16 cellular contexts compared by ENCODE assay signal in the genomic region with DNA sequence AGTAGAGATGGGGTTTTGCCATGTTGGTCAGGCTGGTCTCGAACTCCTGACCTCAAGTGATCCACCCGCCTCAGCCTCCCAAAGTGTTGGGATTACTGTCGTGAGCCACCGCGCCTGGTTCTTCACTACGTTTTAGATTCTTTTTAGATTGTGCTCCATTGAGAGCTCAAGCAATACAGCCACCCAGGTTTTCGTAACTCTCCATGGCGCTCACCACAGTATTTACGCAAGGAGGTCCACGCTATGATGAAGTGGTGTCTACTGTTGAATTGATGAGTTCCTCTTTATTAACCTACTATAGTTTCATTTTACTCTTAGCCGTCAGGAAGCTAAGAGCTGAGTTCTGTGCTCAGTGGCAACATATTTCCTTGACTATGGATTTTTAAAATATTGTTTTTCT. TPM values are rescaled to one million over a fixed set of nuclear protein-coding genes. Genes with fewer than 3 reads are reported as not detected.
DNase-seq lines count a peak whose midpoint lies in the region; ATAC-seq and TF ChIP-seq lines count a peak whose summit lies in the region.
"Had no signal": no experiment of that assay in that cellular context is flagged by ENCODE, and none has a peak within 500 bp of the region (broad histone marks: within the 10 kb centered on the region; RNA-seq: fewer than 3 reads in every experiment).

No MANE protein-coding gene starts in this region.

- peaks cover 26 to 31% (median 28%) of the 10 kb centered on the region in 3 donors for H3K4me1 Mint-ChIP-seq in T-cell

- no peaks in the 10 kb centered on the region for H3K36me3 ChIP-seq in lower lobe of right lung
- H3K36me3 ChIP-seq in stomach smooth muscle (ENCODE audit: control insufficient read depth in 2 of 2, insufficient read depth in 2 of 2, low read length in 2 of 2), result no peaks in the 10 kb centered on the region
- no peaks in the 10 kb centered on the region for H3K36me3 ChIP-seq in brain microvascular endothelial cell (replicated peaks)

- H3K4me1 ChIP-seq in lower lobe of right lung (peaks cover 27% of the 10 kb centered on the region), stomach smooth muscle (ENCODE audit: control insufficient read depth, insufficient read depth, low read length) (peaks cover 20% of the 10 kb centered on the region)

- ATAC-seq in T-cell (replicated peaks in 1 of 4) (no peak), lower lobe of right lung (no peak), HG03280 (IDR thresholded peaks at IDR 0.05; ENCODE audit: unreplicated experiment) (no peak)
- no peak for ATAC-seq in activated CD4-positive, CD25-positive, alpha-beta regulatory T cell treated with anti-CD3 and anti-CD28 coated beads, Interleukin-2, amount 50 U/mL, for 24 hours
- ATAC-seq: activated CD8-positive, alpha-beta memory T cell treated with anti-CD3 and anti-CD28 coated beads, Interleukin-2, amount 10 ng/mL, durations not matched to agents 7 days and 5 days; activated naive CD8-positive, alpha-beta T cell treated with anti-CD3 and anti-CD28 coated beads, Interleukin-2, amount 50 U/mL, for 24 hours; esophagus mucosa; GM23338 had no signal

- H3K9me3 ChIP-seq in lower lobe of right lung (no peaks in the 10 kb centered on the region), stomach smooth muscle (ENCODE audit: control insufficient read depth in 2 of 2, low read length in 2 of 2) (no peaks in the 10 kb centered on the region)
- H3K9me3 ChIP-seq: Caco-2, SJCRH30 had no signal

- H3K27ac ChIP-seq in lower lobe of right lung (no peak overlapping the region), stomach smooth muscle (ENCODE audit: low read length) (peak overlapping the region; percentile 98), brain microvascular endothelial cell (no peak overlapping the region)
- H3K27ac ChIP-seq: SJCRH30 had no signal

- no peaks in the 10 kb centered on the region for H3K9me3 Mint-ChIP-seq in T-cell
- H3K9me3 Mint-ChIP-seq: activated naive CD8-positive, alpha-beta T cell treated with anti-CD3 and anti-CD28 coated beads, Interleukin-2, amount 50 U/mL, for 24 hours; GM23338 had no signal

- peak; percentile 38 for DNase-seq in activated CD8-positive, alpha-beta memory T cell treated with anti-CD3 and anti-CD28 coated beads, Interleukin-2, amount 50 U/mL, for 48 hours
- DNase-seq in activated CD8-positive, alpha-beta memory T cell treated with anti-CD3 and anti-CD28 coated beads for 24 hours, result no peak
- DNase-seq in T-cell, result peak in 2 of 34 experiments; percentile 4 to 35
- DNase-seq in lower lobe of right lung, result peak; percentile 59
- no peak for DNase-seq in brain microvascular endothelial cell
- DNase-seq: activated CD8-positive, alpha-beta memory T cell treated with anti-CD3 and anti-CD28 coated beads, Interleukin-2, amount 10 ng/mL, durations not matched to agents 7 days and 5 days; activated naive CD8-positive, alpha-beta T cell treated with anti-CD3 and anti-CD28 coated beads, Interleukin-2, amount 50 U/mL, for 24 hours; Caco-2; NCI-H1092 treated with DMSO at 0.1 percent for 48 hours; retina; SJCRH30 had no signal

- POLR2A ChIA-PET in T-cell (lab: Charles Lee), result no interaction called here

- H3K27me3 Mint-ChIP-seq in T-cell, result peaks cover 0 to 3% of the 10 kb centered on the region in 2 donors

- peak overlapping the region in 2 of 3 donors; percentile 31 to 91 for H3K4me3 Mint-ChIP-seq in T-cell

- H3K4me3 ChIP-seq in lower lobe of right lung (no peak overlapping the region), stomach smooth muscle (ENCODE audit: low read length in 2 of 2) (no peak overlapping the region), brain microvascular endothelial cell (ENCODE audit: low read depth, low read length) (no peak overlapping the region)

- peak overlapping the region in 1 of 2 donors; percentile 11 for H3K27ac Mint-ChIP-seq in T-cell
- H3K27ac Mint-ChIP-seq: GM23338 had no signal

- no peak for TF ChIP-seq CTCF in lower lobe of right lung (IDR thresholded peaks at IDR 0.05)
- TF ChIP-seq CTCF in brain microvascular endothelial cell (IDR thresholded peaks at IDR 0.05; ENCODE audit: low read depth, low read length, missing control alignments), result no peak

- intact Hi-C loops in lower lobe of right lung (cut with DNase I), result no loop called here

- no peak overlapping the region for H3K9ac ChIP-seq in stomach smooth muscle (ENCODE audit: low read length in 2 of 2)

- CTCF ChIA-PET in T-cell (lab: Charles Lee), result interaction anchor here (0.7 to 2.4 kb wide), 5 partner anchors 10 to 300 kb away, joined by 3 to 16 read pairs (median 3); partner anchors contain the start of gene CENPS (in 1 of the 2)

- in situ Hi-C loops in brain microvascular endothelial cell (cut with HindIII; ENCODE audit: low pct_ligation_motif_present, low sequenced_read_pairs), result no loop called here

- H3K27me3 ChIP-seq in lower lobe of right lung (ENCODE audit: low read depth) (no peaks in the 10 kb centered on the region), stomach smooth muscle (ENCODE audit: control insufficient read depth in 1 of 2, insufficient read depth in 2 of 2, low read length in 2 of 2) (no peaks in the 10 kb centered on the region), brain microvascular endothelial cell (replicated peaks) (no peaks in the 10 kb centered on the region)
- H3K27me3 ChIP-seq: SJCRH30 had no signal

- no peaks in the 10 kb centered on the region for H3K36me3 Mint-ChIP-seq in T-cell
- H3K36me3 Mint-ChIP-seq: activated CD8-positive, alpha-beta memory T cell treated with anti-CD3 and anti-CD28 coated beads, Interleukin-2, amount 10 ng/mL, durations not matched to agents 7 days and 5 days had no signal

RNA-seq across cellular contexts. Expression of gene KIF1B, which starts 1.8 kb away (rescaled TPM):
- 10 to 100 TPM; 10.3 to 15.3 (median 13.8) TPM for total RNA-seq in T-cell
- total RNA-seq in lower lobe of right lung, result 38.0 TPM

Comparison
In these comparisons a context has a peak if more than half of its experiments do, and no peak if none do; other contexts are left out.
1. DNase-seq: peak in activated CD8-positive, alpha-beta memory T cell treated with anti-CD3 and anti-CD28 coated beads, Interleukin-2, amount 50 U/mL, for 48 hours (single experiment) and lower lobe of right lung (single experiment); none in activated CD8-positive, alpha-beta memory T cell treated with anti-CD3 and anti-CD28 coated beads for 24 hours (single experiment) and brain microvascular endothelial cell (single experiment).